32 cellular contexts compared by ENCODE assay signal in genomic region chr16:1032607-1033006, GRCh38. TPM values are rescaled to one million over a fixed set of nuclear protein-coding genes. Genes with fewer than 3 reads are reported as not detected.
DNase-seq lines count a peak whose midpoint lies in the region; ATAC-seq, FAIRE-seq and TF ChIP-seq lines count a peak whose summit lies in the region.
"Had no signal": no experiment of that assay in that cellular context is flagged by ENCODE, and none has a peak within 500 bp of the region (broad histone marks: within the 10 kb centered on the region; RNA-seq: fewer than 3 reads in every experiment).

No MANE protein-coding gene starts in this region.

- H3K4me2 ChIP-seq in K562 (ENCODE audit: insufficient read depth, low read length): no peak overlapping the region
- no peak overlapping the region for H3K4me2 ChIP-seq in H1 (ENCODE audit: insufficient read depth in 1 of 2, low read depth in 2 of 2, low read length in 2 of 2)
- H3K4me2 ChIP-seq: BLaER1 had no signal

- BruUV-seq in K562 (replicated peaks; lab: Mats Ljungman, UMichigan): no TSS peak

- H3K9me3 ChIP-seq in HEK293 (ENCODE audit: control insufficient read depth, insufficient read depth, low read depth, low read length) (no peaks in the 10 kb centered on the region), K562 (replicated peaks; ENCODE audit: control insufficient read depth, insufficient read depth, low read depth, low read length) (no peaks in the 10 kb centered on the region), H1 (ENCODE audit: insufficient read depth in 2 of 2, low read depth in 1 of 2, low read length in 1 of 2) (peaks cover 4 to 15% of the 10 kb centered on the region in 2 experiments; a peak in 3 of 4 replicates)
- H3K9me3 ChIP-seq: BE2C had no signal

- intact Hi-C loops in K562 (cut with micrococcal nuclease): no loop called here

- in situ Hi-C loops in K562 (cut with MboI): no loop called here

- TF ChIP-seq POLR2A in K562 (conservative IDR thresholded peaks at IDR 0.05) (no peak), H1 (IDR thresholded peaks at IDR 0.05; ENCODE audit: control extremely low read depth in 1 of 2, low read depth in 2 of 2, low read length in 2 of 2) (no peak)

- H3K9ac ChIP-seq in K562 (ENCODE audit: insufficient read depth in 1 of 2, low read depth in 2 of 2, low read length in 2 of 2) (no peak overlapping the region), H1 (replicated peaks in 1 of 4; ENCODE audit: extremely low read depth in 1 of 4, low read depth in 3 of 4, low read length in 3 of 4) (no peak overlapping the region)
- H3K9ac ChIP-seq: BLaER1 had no signal

- H3K27ac ChIP-seq in HEK293 (ENCODE audit: extremely low read depth, low read depth, low read length) (no peak overlapping the region), K562 (ENCODE audit: extremely low read depth, low read depth, low read length) (no peak overlapping the region), H1 (ENCODE audit: low read depth, low read length) (no peak overlapping the region)
- H3K27ac ChIP-seq: BLaER1 had no signal

- no peaks in the 10 kb centered on the region for H3K9me1 ChIP-seq in K562 (ENCODE audit: control insufficient read depth, insufficient read depth, low read length)

- DNase-seq in HEK293T (ENCODE audit: extremely low spot score) (no peak), K562 (ENCODE audit: extremely low read depth in 1 of 4, low spot score in 3 of 4) (no peak), H1 (ENCODE audit: low read depth in 1 of 2, low spot score in 2 of 2) (no peak), NCI-H524 treated with DMSO at 0.1 percent for 48 hours (lab: John Stamatoyannopoulos, UW) (no peak), HuH-7.5 (ENCODE audit: low spot score) (no peak)
- no peak for DNase-seq in activated CD4-positive, alpha-beta T cell treated with anti-CD3 and anti-CD28 coated beads, Interleukin-2, amount 50 U/mL, for 1 hour
- DNase-seq: 8988T; ACHN; BE2C; C1 segment of cervical spinal cord; CD4-positive, alpha-beta memory T cell; CD4-positive, CD25-positive, alpha-beta regulatory T cell; CD8-positive, alpha-beta memory T cell; COR-L47; DMS 273 treated with DMSO at 0.1 percent for 48 hours; DMS153; DMS53; DMS79; DND-41; EL; GDM1 had no signal

- no peak for TF ChIP-seq CTCF in HEK293 (tag by site-specific recombination; IDR thresholded peaks at IDR 0.05)
- no peak for TF ChIP-seq CTCF in K562 (IDR thresholded peaks at IDR 0.05 in 2 of 3, conservative IDR thresholded peaks at IDR 0.05 in 1 of 3; ENCODE audit: insufficient read depth in 2 of 3, low read depth in 1 of 3, low read length in 3 of 3)
- TF ChIP-seq CTCF in H1 (IDR thresholded peaks at IDR 0.05; ENCODE audit: control extremely low read depth in 1 of 3, insufficient read depth in 1 of 3, low read depth in 1 of 3, low read length in 3 of 3): no peak

- POLR2A ChIA-PET in HEK293 (lab: Yijun Ruan, JAX) (no interaction called here), HEK293T (lab: Yijun Ruan, JAX) (no interaction called here), K562 (lab: Yijun Ruan, JAX) (interaction anchor here (0.7 to 0.8 kb wide), 2 partner anchors 30 to 899 kb away, joined by 3 to 4 read pairs; no protein-coding TSS in a partner anchor), H1 (lab: Charles Lee; ENCODE audit: partially characterized antibody) (no interaction called here)

- peaks cover 23% of the 10 kb centered on the region; the same call in 1 of the 2 replicates for H3K23me2 ChIP-seq in H1 (ENCODE audit: low read depth, low read length)

- no peak for FAIRE-seq in K562 (lab: Jason Lieb, UNC)
- no peak for FAIRE-seq in H1 (lab: Jason Lieb, UNC)
- FAIRE-seq: A204.1, GM12878, GM12892, GM18507 had no signal

- no peak overlapping the region for H2BK120ac ChIP-seq in H1 (replicated peaks; ENCODE audit: low read depth, low read length)

- 0% methylated on average over 2 of the region's 2 CpGs for WGBS in K562 (ENCODE audit: insufficient coverage, low coverage, missing lambda C conversion rate)
- WGBS in H1 (ENCODE audit: extremely low coverage in 1 of 2, insufficient coverage in 1 of 2, insufficient read length in 1 of 2, insufficient replicate concordance in 2 of 2, low coverage in 1 of 2, low lambda C conversion rate in 2 of 2, missing lambda C conversion rate in 1 of 2), 2 experiments: 100% methylated on average over 2 of the region's 2 CpGs

- no peak overlapping the region for H4K5ac ChIP-seq in H1 (ENCODE audit: insufficient read length, low read depth, low read length)

- CTCF ChIA-PET in HEK293 (lab: Yijun Ruan, JAX) (no interaction called here), HEK293T (lab: Yijun Ruan, JAX) (no interaction called here), K562 (lab: Yijun Ruan, JAX; ENCODE audit: low intra/inter-chr PET ratio) (no interaction called here), H1 (lab: Charles Lee; ENCODE audit: partially characterized antibody) (no interaction called here)

- H4K8ac ChIP-seq in H1 (ENCODE audit: extremely low read depth, insufficient read depth, low read length): no peak overlapping the region

- no peaks in the 10 kb centered on the region; the same call in 1 of the 2 replicates for H3K4me1 ChIP-seq in HEK293 (ENCODE audit: control insufficient read depth, insufficient read depth, low read length)
- H3K4me1 ChIP-seq in K562 (replicated peaks in 1 of 2; ENCODE audit: control insufficient read depth in 2 of 2, insufficient read depth in 2 of 2, low read length in 2 of 2): peaks cover 0 to 35% of the 10 kb centered on the region in 2 experiments; a peak in 2 of 5 replicates
- peaks cover 0 to 9% (median 2%) of the 10 kb centered on the region in 4 experiments; a peak in 4 of 7 replicates for H3K4me1 ChIP-seq in H1 (replicated peaks in 1 of 4; ENCODE audit: control insufficient read depth in 3 of 4, insufficient read depth in 4 of 4, low read length in 3 of 4)

- peaks cover 12% of the 10 kb centered on the region; the same call in 1 of the 2 replicates for H4K20me1 ChIP-seq in K562 (replicated peaks; ENCODE audit: control insufficient read depth, insufficient read depth, low read length)
- H4K20me1 ChIP-seq in H1 (replicated peaks in 1 of 2; ENCODE audit: control insufficient read depth in 1 of 2, insufficient read depth in 2 of 2, low read length in 2 of 2): peaks cover 0 to 13% of the 10 kb centered on the region in 2 experiments

- H3K56ac ChIP-seq in H1 (replicated peaks; ENCODE audit: insufficient read length, low read depth, low read length): no peak overlapping the region

- H3K14ac ChIP-seq in H1 (ENCODE audit: insufficient read length): peak overlapping the region; percentile 38

- no peak overlapping the region for H2BK15ac ChIP-seq in H1 (ENCODE audit: low read length)

- no peak overlapping the region for H3K23ac ChIP-seq in H1 (ENCODE audit: insufficient read length)

- no peak overlapping the region for H3K18ac ChIP-seq in H1 (ENCODE audit: extremely low read depth, low read length)

- H3K4me3 ChIP-seq in HEK293 (ENCODE audit: low read depth, low read length) (no peak overlapping the region), K562 (no peak overlapping the region), H1 (ENCODE audit: extremely low read depth in 1 of 4, insufficient read depth in 2 of 4, low read depth in 3 of 4, low read length in 4 of 4) (no peak overlapping the region)
- H3K4me3 ChIP-seq: BLaER1, GM12878 had no signal

- no peak overlapping the region for H2BK5ac ChIP-seq in H1 (ENCODE audit: low read depth, low read length)

- no peaks in the 10 kb centered on the region for H3K79me1 ChIP-seq in H1 (ENCODE audit: low read depth, low read length)

- H2BK20ac ChIP-seq in H1 (ENCODE audit: low read length): no peak overlapping the region

- no peak for ATAC-seq in K562
- ATAC-seq: GM12878 had no signal

- H3K36me3 ChIP-seq in HEK293 (ENCODE audit: control insufficient read depth in 2 of 2, insufficient read depth in 1 of 2, low read length in 2 of 2): no peaks in the 10 kb centered on the region
- no peaks in the 10 kb centered on the region for H3K36me3 ChIP-seq in K562 (ENCODE audit: control insufficient read depth, insufficient read depth, low read length)
- no peaks in the 10 kb centered on the region for H3K36me3 ChIP-seq in H1 (ENCODE audit: control insufficient read depth in 2 of 4, insufficient read depth in 4 of 4, low read length in 3 of 4)
- H3K36me3 ChIP-seq: BE2C, BLaER1 had no signal

- H2BK12ac ChIP-seq in H1 (ENCODE audit: low read depth, low read length): no peak overlapping the region

- no peaks in the 10 kb centered on the region for H3K79me2 ChIP-seq in K562 (ENCODE audit: control insufficient read depth, insufficient read depth, low read length)
- no peaks in the 10 kb centered on the region for H3K79me2 ChIP-seq in H1 (ENCODE audit: control insufficient read depth in 1 of 2, insufficient read depth in 2 of 2, low read length in 2 of 2)

- H3K4ac ChIP-seq in H1 (replicated peaks; ENCODE audit: insufficient read length, low read depth, low read length): no peak overlapping the region

- TF ChIP-seq RAD21 in K562 (CRISPR knock-in tag; conservative IDR thresholded peaks at IDR 0.05 in 1 of 2, IDR thresholded peaks at IDR 0.05 in 1 of 2) (no peak), H1 (IDR thresholded peaks at IDR 0.05 in 1 of 2, conservative IDR thresholded peaks at IDR 0.05 in 1 of 2; ENCODE audit: low read depth in 2 of 2, low read length in 2 of 2) (no peak)

- H2AFZ ChIP-seq in K562 (ENCODE audit: low read depth, low read length): no peak overlapping the region
- H2AFZ ChIP-seq in H1 (ENCODE audit: low read length): no peak overlapping the region

- H2AK5ac ChIP-seq in H1 (ENCODE audit: low read depth, low read length): no peak overlapping the region

- no peak overlapping the region for H4K91ac ChIP-seq in H1 (replicated peaks; ENCODE audit: insufficient read length, low read length)

- H3K27me3 ChIP-seq in K562 (ENCODE audit: control insufficient read depth in 2 of 2, insufficient read depth in 2 of 2, low read length in 2 of 2): peaks cover 19 to 57% of the 10 kb centered on the region in 2 experiments; a peak in 3 of 5 replicates
- no peaks in the 10 kb centered on the region for H3K27me3 ChIP-seq in H1 (replicated peaks in 1 of 4; ENCODE audit: control insufficient read depth in 3 of 4, extremely low read depth in 1 of 4, insufficient read depth in 3 of 4, low read length in 3 of 4)

- TF ChIP-seq EP300 in K562 (IDR thresholded peaks at IDR 0.05; ENCODE audit: low read length) (no peak), H1 (IDR thresholded peaks at IDR 0.05; ENCODE audit: borderline replicate concordance in 1 of 2, low read depth in 2 of 2, low read length in 2 of 2) (no peak)

RNA-seq across cellular contexts. Expression of gene SSTR5, which starts 39.9 kb away (rescaled TPM):
- not detected in 2 replicates for total RNA-seq in K562 (2011; cell fraction: chromatin; rRNA removed; ENCODE audit: low replicate concordance)
- not detected in 2 replicates for total RNA-seq in K562 (2011; cell fraction: nucleolus; rRNA removed)
- not detected in 2 replicates for total RNA-seq in K562 (2011; cell fraction: nucleoplasm; rRNA removed)
- total RNA-seq in K562 (2014; rRNA removed) (not detected in 2 replicates), K562 (2014; rRNA removed; fragmentation: Illumina TruSeq; extraction: Trizol) (not detected in 2 replicates), K562 (2015; rRNA removed; fragmentation: Illumina TruSeq; extraction: Trizol) (not detected in 2 replicates), K562 (2021) (not detected in 2 replicates)
- polyA plus RNA-seq in K562 (2011; rRNA removed) (not detected in 2 replicates), K562 (2014; fragmentation: Illumina TruSeq; extraction: Trizol) (not detected in 2 replicates), K562 (2014; fragmentation: Nextera tagmentation; extraction: Ambion mirVana) (not detected), K562 (2014; rRNA removed) (not detected in 2 replicates), H1 (2011; rRNA removed) (0.60 and 0.61 TPM in 2 replicates)
- polyA plus RNA-seq in K562 (2011; cell fraction: cytosol; rRNA removed): not detected in 2 replicates
- polyA plus RNA-seq in K562 (2011; cell fraction: nucleus; rRNA removed): not detected in 2 replicates
- not detected in 2 replicates for polyA plus RNA-seq in K562 (2012)
- polyA minus RNA-seq in K562 (2011; rRNA and poly(A)+ RNA removed): not detected in 2 replicates
- not detected in 2 replicates for polyA minus RNA-seq in K562 (2011; cell fraction: cytosol; rRNA and poly(A)+ RNA removed)
- polyA minus RNA-seq in K562 (2011; cell fraction: nucleus; rRNA and poly(A)+ RNA removed): not detected in 2 replicates
- total RNA-seq in H1 (2021; fragmentation: NEBNext Ultra II Directional; extraction: Animal tissue kit (Norgen Biotek cat#: 25700)): 0.31 and 0.56 TPM in 2 replicates
- 0.69 TPM for polyA plus RNA-seq in H1 (2011; cell fraction: cytosol; rRNA removed)
- 1.4 TPM for polyA plus RNA-seq in H1 (2011; cell fraction: nucleus; rRNA removed)
- polyA plus RNA-seq in H1 (2012, experiment 1 of 2): 0.27 to 0.40 TPM (median 0.28 TPM) in 3 of 4 replicates, not detected in the other
- polyA plus RNA-seq in H1 (2012, experiment 2 of 2): 0.42 TPM
- 0.45 TPM for polyA plus RNA-seq in H1 (2013, experiment 1 of 2)
- 0.53 TPM for polyA plus RNA-seq in H1 (2013, experiment 2 of 2)
- 0.13 TPM in 1 of 2 replicates, not detected in the other for polyA minus RNA-seq in H1 (2011; rRNA and poly(A)+ RNA removed)
- not detected for polyA minus RNA-seq in H1 (2011; cell fraction: cytosol; rRNA and poly(A)+ RNA removed)
- 0.80 TPM for polyA minus RNA-seq in H1 (2011; cell fraction: nucleus; rRNA and poly(A)+ RNA removed)
- total RNA-seq: A673; CD4-positive, alpha-beta memory T cell; CD4-positive, CD25-positive, alpha-beta regulatory T cell; CD8-positive, alpha-beta memory T cell; Daoy; G401; GM12878 had no signal
- polyA plus RNA-seq: AG04450; CD14-positive monocyte; CD4-positive, alpha-beta memory T cell; CD4-positive, CD25-positive, alpha-beta regulatory T cell; CD8-positive, alpha-beta memory T cell; GM12878 had no signal

RNA-seq across cellular contexts. Expression of gene SOX8, which starts 51.0 kb away (rescaled TPM):
- total RNA-seq in K562 (2011; cell fraction: chromatin; rRNA removed; ENCODE audit: low replicate concordance): 0.40 and 1.9 TPM in 2 replicates
- 0.66 and 1.3 TPM in 2 replicates for total RNA-seq in K562 (2011; cell fraction: nucleolus; rRNA removed)
- 0.37 and 0.38 TPM in 2 replicates for total RNA-seq in K562 (2011; cell fraction: nucleoplasm; rRNA removed)
- total RNA-seq in K562 (2014; rRNA removed): not detected in 2 replicates
- not detected in 2 replicates for total RNA-seq in K562 (2014; rRNA removed; fragmentation: Illumina TruSeq; extraction: Trizol)
- total RNA-seq in K562 (2015; rRNA removed; fragmentation: Illumina TruSeq; extraction: Trizol): not detected in 2 replicates
- 0.07 TPM in 2 replicates for total RNA-seq in K562 (2021)
- polyA plus RNA-seq in K562 (2011; rRNA removed): 0.09 and 0.15 TPM in 2 replicates
- polyA plus RNA-seq in K562 (2011; cell fraction: cytosol; rRNA removed): 0.15 and 0.40 TPM in 2 replicates
- polyA plus RNA-seq in K562 (2011; cell fraction: nucleus; rRNA removed): 0.79 and 1.9 TPM in 2 replicates
- polyA plus RNA-seq in K562 (2012): 0.04 TPM in 2 replicates
- 0.04 TPM in 1 of 2 replicates, not detected in the other for polyA plus RNA-seq in K562 (2014; fragmentation: Illumina TruSeq; extraction: Trizol)
- polyA plus RNA-seq in K562 (2014; fragmentation: Nextera tagmentation; extraction: Ambion mirVana): not detected
- polyA plus RNA-seq in K562 (2014; rRNA removed): 0.11 and 0.15 TPM in 2 replicates
- polyA minus RNA-seq in K562 (2011; rRNA and poly(A)+ RNA removed): 0.06 TPM in 1 of 2 replicates, not detected in the other
- not detected in 2 replicates for polyA minus RNA-seq in K562 (2011; cell fraction: cytosol; rRNA and poly(A)+ RNA removed)
- 0.22 and 0.40 TPM in 2 replicates for polyA minus RNA-seq in K562 (2011; cell fraction: nucleus; rRNA and poly(A)+ RNA removed)
- total RNA-seq in H1 (2021; fragmentation: NEBNext Ultra II Directional; extraction: Animal tissue kit (Norgen Biotek cat#: 25700)): 5.7 and 6.4 TPM in 2 replicates
- polyA plus RNA-seq in H1 (2011; rRNA removed): 2.2 and 4.5 TPM in 2 replicates
- polyA plus RNA-seq in H1 (2011; cell fraction: cytosol; rRNA removed): 3.4 TPM
- 6.4 TPM for polyA plus RNA-seq in H1 (2011; cell fraction: nucleus; rRNA removed)
- 2.6 to 3.6 TPM (median 3.4 TPM) in 4 replicates for polyA plus RNA-seq in H1 (2012, experiment 1 of 2)
- polyA plus RNA-seq in H1 (2012, experiment 2 of 2): 3.8 TPM
- polyA plus RNA-seq in H1 (2013, experiment 1 of 2): 4.4 TPM
- 4.6 TPM for polyA plus RNA-seq in H1 (2013, experiment 2 of 2)
- polyA minus RNA-seq in H1 (2011; rRNA and poly(A)+ RNA removed): 0.51 and 1.2 TPM in 2 replicates
- polyA minus RNA-seq in H1 (2011; cell fraction: cytosol; rRNA and poly(A)+ RNA removed): 1.8 TPM
- polyA minus RNA-seq in H1 (2011; cell fraction: nucleus; rRNA and poly(A)+ RNA removed): 3.5 TPM
- total RNA-seq: GM12878 had no signal
- polyA plus RNA-seq: AG04450, CD14-positive monocyte, GM12878 had no signal

Comparison
In these comparisons a context has a peak if more than half of its experiments do, and no peak if none do; other contexts are left out.
1. Of the 44 proteins assayed by ChIP-seq in both K562 and HEK293: peak only in K562: none; only in HEK293: ZNF311; in both: none; in neither: 43.